ENCODE assay signal across 12 cellular contexts in genomic region chr16:56263711-56264608, GRCh38.
DNase-seq lines count a peak whose midpoint lies in the region; ATAC-seq, FAIRE-seq and TF ChIP-seq lines count a peak whose summit lies in the region.
"Had no signal": no experiment of that assay in that cellular context is flagged by ENCODE, and none has a peak within 500 bp of the region (broad histone marks: within the 10 kb centered on the region; RNA-seq: fewer than 3 reads in every experiment).

No MANE protein-coding gene starts in this region.

- peaks cover 0 to 3% of the 10 kb centered on the region in 2 donors for H3K4me1 ChIP-seq in kidney (ENCODE audit: control insufficient read depth in 1 of 2, insufficient read depth in 1 of 2, low read depth in 1 of 2, low read length in 2 of 2)
- H3K4me1 ChIP-seq in spleen, result peaks cover 0 to 25% (median 9%) of the 10 kb centered on the region in 6 donors
- H3K4me1 ChIP-seq: colonic mucosa had no signal

- WGBS in spleen, 5 donors, result 64 to 84% (median 71%) methylated on average over 7 to 11 of the region's 11 CpGs

- H3K9me3 ChIP-seq in KOPT-K1 (ENCODE audit: insufficient read depth, low read length, poor library complexity, severe bottlenecking) (no peaks in the 10 kb centered on the region), kidney (ENCODE audit: control insufficient read depth in 1 of 2, low read length in 2 of 2) (no peaks in the 10 kb centered on the region), spleen (no peaks in the 10 kb centered on the region)
- H3K9me3 ChIP-seq: colonic mucosa had no signal

- TF ChIP-seq POLR2A in spleen (IDR thresholded peaks at IDR 0.05), result no peak

- H3K4me3 ChIP-seq in kidney (ENCODE audit: low read length in 2 of 2) (no peak overlapping the region), spleen (no peak overlapping the region)
- H3K4me3 ChIP-seq: colonic mucosa had no signal

- FAIRE-seq in kidney (lab: Jason Lieb, UNC), result no peak
- no peak for FAIRE-seq in GM19239 (lab: Jason Lieb, UNC)
- FAIRE-seq: GM18507 had no signal

- no peaks in the 10 kb centered on the region for H3K36me3 ChIP-seq in KOPT-K1 (ENCODE audit: insufficient read depth, low read length)
- no peaks in the 10 kb centered on the region for H3K36me3 ChIP-seq in kidney (ENCODE audit: control insufficient read depth in 1 of 2, insufficient read depth in 2 of 2, low read length in 2 of 2)
- no peaks in the 10 kb centered on the region for H3K36me3 ChIP-seq in spleen
- H3K36me3 ChIP-seq: colonic mucosa had no signal

- DNase-seq in amygdala (lab: John Stamatoyannopoulos, UW) (peak in 48 of 56 donors; percentile 33 to 90 (median 66)), kidney (peak; percentile 73), spleen (no peak), cerebellar nuclear complex (lab: John Stamatoyannopoulos, UW) (no peak), GM19239 (ENCODE audit: insufficient read length, low spot score) (no peak)
- DNase-seq: activated T-cell treated with anti-CD3 and anti-CD28 coated beads, Interleukin-2, amount 50 U/mL, for 48 hours; colonic mucosa; MM.1S had no signal

- no peaks in the 10 kb centered on the region for H3K27me3 ChIP-seq in spleen (replicated peaks in 1 of 7)
- H3K27me3 ChIP-seq: colonic mucosa had no signal

- TF ChIP-seq CTCF in kidney (IDR thresholded peaks at IDR 0.05; ENCODE audit: borderline replicate concordance, extremely low read depth, insufficient read depth) (no peak), spleen (IDR thresholded peaks at IDR 0.05 in 8 of 11, conservative IDR thresholded peaks at IDR 0.05 in 3 of 11) (no peak)

- intact Hi-C loops in kidney (cut with DNase I) (no loop called here), spleen (cut with DNase I; ENCODE audit: low total_unique reads) (no loop called here)

- ATAC-seq in GM18870 (IDR thresholded peaks at IDR 0.05; ENCODE audit: unreplicated experiment) (no peak), HG02759 (IDR thresholded peaks at IDR 0.05; ENCODE audit: unreplicated experiment) (no peak)

- H3K27ac ChIP-seq in KOPT-K1 (ENCODE audit: low read depth, low read length, poor library complexity, severe bottlenecking), result peak overlapping the region; percentile 58
- H3K27ac ChIP-seq in kidney (ENCODE audit: low read depth in 2 of 2, low read length in 2 of 2), result no peak overlapping the region
- peak overlapping the region in 5 of 8 donors; percentile 70 to 91 (median 80) for H3K27ac ChIP-seq in spleen
- H3K27ac ChIP-seq: colonic mucosa had no signal

- no peak overlapping the region for H3K9ac ChIP-seq in kidney (ENCODE audit: low read length in 2 of 2)

Comparison
In these comparisons a context has a peak if more than half of its experiments do, and no peak if none do; other contexts are left out.
1. H3K27ac ChIP-seq: peak in KOPT-K1 (single experiment) and spleen (5 of 8); none in kidney (0 of 2).
2. DNase-seq: peak in amygdala (48 of 56) and kidney (single experiment); none in spleen (single experiment), cerebellar nuclear complex (0 of 2) and GM19239 (single experiment).